ENCODE assay signal across 2 cellular contexts in genomic region chr14:103347091-103347815, GRCh38.
TF ChIP-seq lines count a peak whose summit lies in the region.

No MANE protein-coding gene starts in this region.

TF ChIP-seq in SK-N-SH treated with all-trans-retinoic acid at 6 μM for 48 hours, 23 proteins besides CTCF, POLR2A, EP300 and RAD21:
- TF ChIP-seq TCF4 (CRISPR knock-in tag; IDR thresholded peaks at IDR 0.05; ENCODE audit: borderline replicate concordance) (no peak), TOX (CRISPR knock-in tag; IDR thresholded peaks at IDR 0.05; ENCODE audit: borderline replicate concordance) (no peak), CREB5 (CRISPR knock-in tag; IDR thresholded peaks at IDR 0.05; ENCODE audit: low read depth) (no peak), ZFP3 (CRISPR knock-in tag; IDR thresholded peaks at IDR 0.05) (no peak)

TF ChIP-seq in SK-N-SH, 30 proteins besides CTCF, POLR2A, EP300 and RAD21:
- TF ChIP-seq YY1 (IDR thresholded peaks at IDR 0.05; ENCODE audit: low read depth) (no peak), RFX5 (IDR thresholded peaks at IDR 0.05; ENCODE audit: low read length) (no peak), TEAD4 (IDR thresholded peaks at IDR 0.05; ENCODE audit: borderline replicate concordance, insufficient read depth) (no peak), ZBTB33 (IDR thresholded peaks at IDR 0.05; ENCODE audit: borderline replicate concordance, low read depth) (no peak), FOXM1 (IDR thresholded peaks at IDR 0.05; ENCODE audit: low read depth) (no peak), POLR2AphosphoS5 (IDR thresholded peaks at IDR 0.05; ENCODE audit: low read depth, low read length) (no peak), RCOR1 (IDR thresholded peaks at IDR 0.05; ENCODE audit: low read length) (no peak), SMC3 (IDR thresholded peaks at IDR 0.05; ENCODE audit: low read depth, low read length) (no peak), JUND (IDR thresholded peaks at IDR 0.05) (no peak), TCF12 (IDR thresholded peaks at IDR 0.05) (no peak), MXI1 (IDR thresholded peaks at IDR 0.05; ENCODE audit: low read depth, low read length) (no peak), USF2 (IDR thresholded peaks at IDR 0.05; ENCODE audit: borderline replicate concordance, low read depth, low read length) (no peak), NRF1 (IDR thresholded peaks at IDR 0.05; ENCODE audit: low read depth, low read length) (no peak), EZH2phosphoT487 (IDR thresholded peaks at IDR 0.05; ENCODE audit: borderline replicate concordance, low read depth) (no peak), GATA2 (CRISPR knock-in tag; IDR thresholded peaks at IDR 0.05) (no peak), CHD2 (IDR thresholded peaks at IDR 0.05; ENCODE audit: low read length, partially characterized antibody) (no peak), IRF3 (IDR thresholded peaks at IDR 0.05; ENCODE audit: low read depth, low read length) (no peak), ELF1 (IDR thresholded peaks at IDR 0.05) (no peak)
- TF ChIP-seq, protein P1, sequence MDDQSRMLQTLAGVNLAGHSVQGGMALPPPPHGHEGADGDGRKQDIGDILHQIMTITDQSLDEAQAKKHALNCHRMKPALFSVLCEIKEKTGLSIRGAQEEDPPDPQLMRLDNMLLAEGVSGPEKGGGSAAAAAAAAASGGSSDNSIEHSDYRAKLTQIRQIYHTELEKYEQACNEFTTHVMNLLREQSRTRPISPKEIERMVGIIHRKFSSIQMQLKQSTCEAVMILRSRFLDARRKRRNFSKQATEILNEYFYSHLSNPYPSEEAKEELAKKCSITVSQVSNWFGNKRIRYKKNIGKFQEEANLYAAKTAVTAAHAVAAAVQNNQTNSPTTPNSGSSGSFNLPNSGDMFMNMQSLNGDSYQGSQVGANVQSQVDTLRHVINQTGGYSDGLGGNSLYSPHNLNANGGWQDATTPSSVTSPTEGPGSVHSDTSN (IDR thresholded peaks at IDR 0.05), result no peak
